In genomic region chr1:3063379-3064295, GRCh38 we compare ENCODE assay signal across 17 cellular contexts. TPM values are rescaled to one million over a fixed set of nuclear protein-coding genes. Genes with fewer than 3 reads are reported as not detected.
DNase-seq lines count a peak whose midpoint lies in the region; ATAC-seq and TF ChIP-seq lines count a peak whose summit lies in the region.
"Had no signal": no experiment of that assay in that cellular context is flagged by ENCODE, and none has a peak within 500 bp of the region (broad histone marks: within the 10 kb centered on the region; RNA-seq: fewer than 3 reads in every experiment).

No MANE protein-coding gene starts in this region.

- CTCF ChIA-PET in Calu3 (lab: Charles Lee) = no interaction called here

- TF ChIP-seq CTCF in Calu3 (IDR thresholded peaks at IDR 0.05; ENCODE audit: unreplicated experiment) = no peak

- intact Hi-C loops in sciatic nerve (cut with DNase I) = loop anchor here (5.0 kb wide), 1 partner anchor 349 kb away; no protein-coding TSS in a partner anchor
- intact Hi-C loops in Calu3 (cut with micrococcal nuclease; ENCODE audit: unreplicated experiment) = no loop called here

- H3K27me3 Mint-ChIP-seq in Calu3 (ENCODE audit: unreplicated experiment) = peaks cover 50% of the 10 kb centered on the region

- no peaks in the 10 kb centered on the region for H3K4me1 Mint-ChIP-seq in Calu3 (ENCODE audit: low read depth, unreplicated experiment)

- ATAC-seq in sciatic nerve (no peak), GM19351 (IDR thresholded peaks at IDR 0.05; ENCODE audit: unreplicated experiment) (no peak)
- ATAC-seq: naive thymus-derived CD8-positive, alpha-beta T cell had no signal

- BruUV-seq in Calu3 (replicated peaks; lab: Mats Ljungman, UMichigan) = no TSS peak

- H3K4me3 Mint-ChIP-seq in Calu3 (ENCODE audit: low read depth, unreplicated experiment) = no peak overlapping the region
- H3K4me3 Mint-ChIP-seq: naive thymus-derived CD8-positive, alpha-beta T cell had no signal

- H3K9me3 ChIP-seq in iPS-18c (ENCODE audit: control insufficient read depth, insufficient read depth, low read length) = peaks cover 3% of the 10 kb centered on the region
- H3K9me3 ChIP-seq: HAP-1 had no signal

- no peak overlapping the region for H3K27ac Mint-ChIP-seq in Calu3 (ENCODE audit: unreplicated experiment)
- H3K27ac Mint-ChIP-seq: activated T-helper 2 cell treated with anti-CD3 and anti-CD28 coated beads, Interferon-gamma antibody, Interleukin-2, Interleukin-4, amounts not matched to agents 10 μg/mL and 5 μg/mL and 100 μg/mL, durations not matched to agents 14 hours and 24 hours and 36 hours; naive thymus-derived CD8-positive, alpha-beta T cell had no signal

- peak; percentile 46 for DNase-seq in ELF-1 (ENCODE audit: low read depth, low spot score)
- DNase-seq in ecto neural progenitor cell (ENCODE audit: low spot score) = peak; percentile 59
- peak; percentile 57 for DNase-seq in sciatic nerve (ENCODE audit: low spot score)
- no peak for DNase-seq in H4 (ENCODE audit: low spot score)
- DNase-seq in DMS79 (lab: John Stamatoyannopoulos, UW) = no peak
- DNase-seq in Calu3 = no peak
- DNase-seq: activated CD4-positive, alpha-beta T cell treated with anti-CD3 and anti-CD28 coated beads, Interleukin-2, amount 50 U/mL, for 4 hours; NCI-H187; SHP77; T1000 had no signal

- H3K36me3 Mint-ChIP-seq in Calu3 (ENCODE audit: insufficient read depth, unreplicated experiment) = peaks cover 5% of the 10 kb centered on the region
- H3K36me3 Mint-ChIP-seq: naive thymus-derived CD8-positive, alpha-beta T cell had no signal

- peak overlapping the region; percentile 49 for H3K4me3 ChIP-seq in iPS-18c (ENCODE audit: insufficient read depth, low read depth, low read length)
- H3K4me3 ChIP-seq: HAP-1, skin epidermis had no signal

- H3K9me3 Mint-ChIP-seq in Calu3 (ENCODE audit: low read depth, unreplicated experiment) = no peaks in the 10 kb centered on the region
- H3K9me3 Mint-ChIP-seq: activated T-helper 2 cell treated with anti-CD3 and anti-CD28 coated beads, Interferon-gamma antibody, Interleukin-2, Interleukin-4, amounts not matched to agents 10 μg/mL and 5 μg/mL and 100 μg/mL, durations not matched to agents 14 hours and 24 hours and 36 hours; naive thymus-derived CD8-positive, alpha-beta T cell had no signal

RNA-seq across cellular contexts. Expression of gene PRDM16, which starts 5.4 kb away (rescaled TPM):
- total RNA-seq in sciatic nerve = 31.3 TPM
- total RNA-seq in H4 (2014; rRNA removed; shearing (Covaris generic)) = 0.14 and 0.97 TPM in 2 replicates
- 0.09 and 0.66 TPM in 2 replicates for total RNA-seq in Calu3 (2022)
- total RNA-seq: activated T-helper 2 cell treated with anti-CD3 and anti-CD28 coated beads, Interferon-gamma antibody, Interleukin-2, Interleukin-4, amounts not matched to agents 10 μg/mL and 5 μg/mL and 100 μg/mL, durations not matched to agents 14 hours and 24 hours and 36 hours; naive thymus-derived CD8-positive, alpha-beta T cell had no signal

RNA-seq across cellular contexts. Expression of gene ACTRT2, which starts 42.4 kb away (rescaled TPM):
- total RNA-seq in sciatic nerve (not detected), Calu3 (2022) (not detected in 2 replicates)
- total RNA-seq in H4 (2014; rRNA removed; shearing (Covaris generic)) = not detected in 2 replicates
- total RNA-seq: activated T-helper 2 cell treated with anti-CD3 and anti-CD28 coated beads, Interferon-gamma antibody, Interleukin-2, Interleukin-4, amounts not matched to agents 10 μg/mL and 5 μg/mL and 100 μg/mL, durations not matched to agents 14 hours and 24 hours and 36 hours; frontal cortex; naive thymus-derived CD8-positive, alpha-beta T cell had no signal

Comparison
In these comparisons a context has a peak if more than half of its experiments do, and no peak if none do; other contexts are left out.
1. DNase-seq: peak in ELF-1 (single experiment), ecto neural progenitor cell (single experiment) and sciatic nerve (single experiment); none in H4 (single experiment), DMS79 (single experiment) and Calu3 (single experiment).
2. RNA of gene PRDM16, which starts 5.4 kb away (total RNA-seq): 31.3 TPM in sciatic nerve (single experiment); 0.14 to 0.97 TPM in H4 and 0.09 to 0.66 TPM in Calu3; every median in the first group is over 10 times any median in the second.